Comparison of ENCODE assay signal across 6 cellular contexts in genomic region chr3:81072591-81072990, GRCh38.
"Had no signal": no experiment of that assay in that cellular context is flagged by ENCODE, and none has a peak within 500 bp of the region (broad histone marks: within the 10 kb centered on the region; RNA-seq: fewer than 3 reads in every experiment).

No MANE protein-coding gene starts in this region.

- ATAC-seq: HepG2, K562 had no signal

- H3K27ac ChIP-seq: HL-60 had no signal

- H3K4me3 ChIP-seq: K562 had no signal

- DNase-seq: IMR-90, KBM-7, KG1 had no signal
